1 cellular context compared by ENCODE assay signal in the genomic region with DNA sequence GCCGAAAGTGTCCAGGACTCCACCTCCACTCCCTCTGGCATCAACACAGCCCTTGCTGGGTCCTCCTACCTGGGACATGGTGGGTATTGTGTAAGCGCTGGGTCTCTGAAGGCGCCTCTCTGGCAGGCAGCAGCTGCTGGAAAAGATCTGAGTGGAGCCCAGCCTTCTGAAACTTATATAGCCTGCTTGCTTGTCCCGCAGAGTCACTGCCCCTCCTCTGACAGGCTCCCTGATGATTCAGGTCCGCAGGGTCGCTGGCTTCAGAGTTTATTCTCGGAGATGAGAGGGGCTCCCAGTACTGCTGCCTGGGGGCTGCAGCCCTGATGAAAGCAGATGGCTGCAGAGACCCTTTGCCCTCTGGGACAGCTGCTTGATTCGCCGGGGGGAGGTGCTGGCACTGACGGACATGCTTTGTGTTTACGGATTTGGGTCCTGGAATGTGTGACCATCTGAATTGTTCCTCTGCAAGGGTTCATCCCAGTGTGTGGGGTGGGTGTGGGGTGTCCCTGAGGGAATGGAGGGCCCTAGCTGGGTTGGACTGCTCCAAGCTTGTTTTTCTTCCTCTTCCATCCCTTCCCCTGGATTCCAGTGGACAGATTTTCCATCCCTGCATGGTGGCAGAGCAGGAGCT.
TF ChIP-seq lines count a peak whose summit lies in the region.

A gene (minus strand): TSS at position 149 of the 631 bp plus-strand sequence. CDS start 71 bp downstream, at position 78.

TF ChIP-seq in SK-N-SH, 30 proteins besides CTCF, POLR2A, EP300 and RAD21 (continued from another document):
- TF ChIP-seq POLR2AphosphoS5 (IDR thresholded peaks at IDR 0.05; ENCODE audit: low read depth, low read length), result no peak
- TF ChIP-seq, protein P1, sequence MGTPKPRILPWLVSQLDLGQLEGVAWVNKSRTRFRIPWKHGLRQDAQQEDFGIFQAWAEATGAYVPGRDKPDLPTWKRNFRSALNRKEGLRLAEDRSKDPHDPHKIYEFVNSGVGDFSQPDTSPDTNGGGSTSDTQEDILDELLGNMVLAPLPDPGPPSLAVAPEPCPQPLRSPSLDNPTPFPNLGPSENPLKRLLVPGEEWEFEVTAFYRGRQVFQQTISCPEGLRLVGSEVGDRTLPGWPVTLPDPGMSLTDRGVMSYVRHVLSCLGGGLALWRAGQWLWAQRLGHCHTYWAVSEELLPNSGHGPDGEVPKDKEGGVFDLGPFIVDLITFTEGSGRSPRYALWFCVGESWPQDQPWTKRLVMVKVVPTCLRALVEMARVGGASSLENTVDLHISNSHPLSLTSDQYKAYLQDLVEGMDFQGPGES (IDR thresholded peaks at IDR 0.05; ENCODE audit: low read depth, low read length), result no peak
- TF ChIP-seq TCF12 (IDR thresholded peaks at IDR 0.05), result no peak
- no peak for TF ChIP-seq MEF2A (IDR thresholded peaks at IDR 0.05; ENCODE audit: borderline replicate concordance, low read depth)
- TF ChIP-seq CHD2 (IDR thresholded peaks at IDR 0.05; ENCODE audit: low read length, partially characterized antibody), result no peak
